Comparison of ENCODE assay signal across 8 cellular contexts in genomic region chr12:63294327-63294632, GRCh38.
DNase-seq lines count a peak whose midpoint lies in the region; ATAC-seq and TF ChIP-seq lines count a peak whose summit lies in the region.

No MANE protein-coding gene starts in this region.

- TF ChIP-seq CTCF in IMR-90 (conservative IDR thresholded peaks at IDR 0.05; ENCODE audit: low read depth, low read length) (no peak), fibroblast of lung (conservative IDR thresholded peaks at IDR 0.05 in 1 of 2, IDR thresholded peaks at IDR 0.05 in 1 of 2; ENCODE audit: low read depth in 1 of 2, low read length in 2 of 2) (no peak), GM10248 (IDR thresholded peaks at IDR 0.05; ENCODE audit: control extremely low read depth, extremely low read depth, low read depth, missing control alignments) (no peak)

- H3K4me3 ChIP-seq in IMR-90 (ENCODE audit: insufficient read depth, low read depth, low read length) (no peak overlapping the region), fibroblast of lung (replicated peaks in 1 of 4; ENCODE audit: control extremely low read depth in 1 of 4, insufficient read depth in 1 of 4, low read depth in 3 of 4, low read length in 4 of 4) (no peak overlapping the region)

- H3K56ac ChIP-seq in IMR-90 (ENCODE audit: extremely low read depth, insufficient read depth, low read length): no peak overlapping the region

- no peak overlapping the region for H2BK120ac ChIP-seq in IMR-90 (ENCODE audit: low read depth, low read length)

- in situ Hi-C loops in IMR-90 (cut with MboI; ENCODE audit: low sequenced_read_pairs): no loop called here

- H3K4me1 ChIP-seq in IMR-90 (ENCODE audit: control insufficient read depth, insufficient read depth, low read length) (no peaks in the 10 kb centered on the region), fibroblast of lung (ENCODE audit: control insufficient read depth, extremely low read depth, insufficient read depth, low read length) (no peaks in the 10 kb centered on the region)

- no peak overlapping the region for H2BK15ac ChIP-seq in IMR-90 (ENCODE audit: low read depth, low read length)

- intact Hi-C loops in IMR-90 (cut with micrococcal nuclease): no loop called here

- H4K20me1 ChIP-seq in IMR-90 (ENCODE audit: insufficient read depth, low read length): no peaks in the 10 kb centered on the region
- H4K20me1 ChIP-seq in fibroblast of lung (ENCODE audit: control insufficient read depth, extremely low read depth, insufficient read depth, low read length): no peaks in the 10 kb centered on the region

- H3K27me3 ChIP-seq in IMR-90 (ENCODE audit: control insufficient read depth, insufficient read depth, low read length) (no peaks in the 10 kb centered on the region), fibroblast of lung (ENCODE audit: control insufficient read depth, insufficient read depth, low read length) (no peaks in the 10 kb centered on the region)

- no peak for TF ChIP-seq POLR2A in IMR-90 (IDR thresholded peaks at IDR 0.05; ENCODE audit: low read depth, low read length)

- H3K23ac ChIP-seq in IMR-90 (ENCODE audit: low read depth, low read length): no peak overlapping the region

- no peak overlapping the region for H3K14ac ChIP-seq in IMR-90 (replicated peaks; ENCODE audit: low read depth, low read length)

- H2AFZ ChIP-seq in IMR-90 (replicated peaks; ENCODE audit: low read length, poor library complexity) (no peak overlapping the region), fibroblast of lung (ENCODE audit: low read length) (no peak overlapping the region)

- dilution Hi-C loops in IMR-90 (cut with HindIII; ENCODE audit: low sequenced_read_pairs, unreplicated experiment): no loop called here

- no peak overlapping the region for H4K91ac ChIP-seq in IMR-90 (ENCODE audit: insufficient read depth, low read depth, low read length)

- no peak overlapping the region for H3K4ac ChIP-seq in IMR-90 (ENCODE audit: low read depth, low read length)

- no peak overlapping the region for H3K27ac ChIP-seq in IMR-90 (ENCODE audit: insufficient read depth, low read length)
- no peak overlapping the region for H3K27ac ChIP-seq in fibroblast of lung (ENCODE audit: insufficient read depth, low read length)

- ATAC-seq in GM21619 (IDR thresholded peaks at IDR 0.05; ENCODE audit: unreplicated experiment) (peak; percentile 95), IMR-90 (ENCODE audit: low read depth) (peak; percentile 78)
- ATAC-seq in stimulated activated naive CD8-positive, alpha-beta T cell treated with anti-CD3 and anti-CD28 coated beads, Interleukin-15, Interleukin-2, amounts not matched to agents 100 U/mL and 50 U/mL, for 24 hours: no peak

- H3K9ac ChIP-seq in IMR-90 (ENCODE audit: low read depth, low read length): no peak overlapping the region
- no peak overlapping the region for H3K9ac ChIP-seq in fibroblast of lung (ENCODE audit: insufficient read depth, low read length)

- H2AK5ac ChIP-seq in IMR-90 (ENCODE audit: low read depth, low read length): no peak overlapping the region

- H3K36me3 ChIP-seq in IMR-90 (ENCODE audit: control insufficient read depth, insufficient read depth, low read length) (no peaks in the 10 kb centered on the region), fibroblast of lung (ENCODE audit: control insufficient read depth, insufficient read depth, low read length) (no peaks in the 10 kb centered on the region)

- H2BK5ac ChIP-seq in IMR-90 (ENCODE audit: low read depth, low read length, poor library complexity, severe bottlenecking): no peak overlapping the region

- no peaks in the 10 kb centered on the region for H3K79me2 ChIP-seq in fibroblast of lung (ENCODE audit: control insufficient read depth, insufficient read depth, low read length)

- no peak overlapping the region for H2BK20ac ChIP-seq in IMR-90 (ENCODE audit: low read depth, low read length)

- H2AK9ac ChIP-seq in IMR-90 (replicated peaks; ENCODE audit: low read depth, low read length, poor library complexity): no peak overlapping the region

- no peak overlapping the region for H4K8ac ChIP-seq in IMR-90 (ENCODE audit: low read depth in 2 of 2, low read length in 2 of 2)

- H4K5ac ChIP-seq in IMR-90 (ENCODE audit: low read depth, low read length): no peak overlapping the region

- WGBS in IMR-90 (ENCODE audit: extremely low coverage in 2 of 2, insufficient read length in 1 of 2), 2 experiments: no CpG with 5 or more reads among the region's 1 CpG

- H3K18ac ChIP-seq in IMR-90 (ENCODE audit: low read depth, low read length): no peak overlapping the region

- no peaks in the 10 kb centered on the region for H3K9me1 ChIP-seq in IMR-90 (ENCODE audit: insufficient read depth, low read length)

- H3K79me1 ChIP-seq in IMR-90 (ENCODE audit: low read depth in 1 of 2, low read length in 2 of 2): no peaks in the 10 kb centered on the region

- CTCF ChIA-PET in IMR-90 (lab: Yijun Ruan, JAX): no interaction called here
- CTCF ChIA-PET in GM10248 (lab: Yijun Ruan, JAX): no interaction called here

- H3K9me3 ChIP-seq in IMR-90 (ENCODE audit: control insufficient read depth, insufficient read depth, low read length): no peaks in the 10 kb centered on the region
- H3K9me3 ChIP-seq in fibroblast of lung (ENCODE audit: control insufficient read depth, insufficient read depth, low read depth, low read length): no peaks in the 10 kb centered on the region

- peak; percentile 59 for DNase-seq in AG08395 (ENCODE audit: low spot score)
- DNase-seq in IMR-90: peak; percentile 66
- peak; percentile 43 to 82 for DNase-seq in fibroblast of lung (ENCODE audit: low read depth in 2 of 2)
- DNase-seq in DMS 273 treated with DMSO at 0.1 percent for 48 hours (lab: John Stamatoyannopoulos, UW): no peak
- no peak for DNase-seq in stimulated activated naive CD8-positive, alpha-beta T cell treated with anti-CD3 and anti-CD28 coated beads, Interleukin-15, Interleukin-2, amounts not matched to agents 100 U/mL and 50 U/mL, for 24 hours
- DNase-seq in GM10248 (ENCODE audit: extremely low spot score): no peak
- DNase-seq in putamen (ENCODE audit: low spot score): no peak

- TF ChIP-seq RAD21 in IMR-90 (IDR thresholded peaks at IDR 0.05; ENCODE audit: low read length): no peak

- BruUV-seq in IMR-90 (replicated peaks; lab: Mats Ljungman, UMichigan): no TSS peak

- H3K4me2 ChIP-seq in IMR-90 (ENCODE audit: low read depth, low read length) (no peak overlapping the region), fibroblast of lung (ENCODE audit: extremely low read depth, insufficient read depth, low read length) (no peak overlapping the region)

- POLR2A ChIA-PET in IMR-90 (lab: Charles Lee; ENCODE audit: unreplicated experiment): no interaction called here
- POLR2A ChIA-PET in GM10248 (lab: Yijun Ruan, JAX): no interaction called here

TF ChIP-seq in IMR-90, 13 proteins besides CTCF, POLR2A, EP300 and RAD21:
- TF ChIP-seq RCOR1 (IDR thresholded peaks at IDR 0.05; ENCODE audit: insufficient replicate concordance, low read length): no peak
- no peak for TF ChIP-seq MAFK (IDR thresholded peaks at IDR 0.05; ENCODE audit: low read depth, low read length)
- no peak for TF ChIP-seq MAZ (IDR thresholded peaks at IDR 0.05; ENCODE audit: borderline replicate concordance, low read depth, low read length)
- no peak for TF ChIP-seq NFE2L2 (IDR thresholded peaks at IDR 0.05; ENCODE audit: low read depth, low read length)
- no peak for TF ChIP-seq BHLHE40 (IDR thresholded peaks at IDR 0.05; ENCODE audit: low read depth, low read length)
- TF ChIP-seq, protein P1, sequence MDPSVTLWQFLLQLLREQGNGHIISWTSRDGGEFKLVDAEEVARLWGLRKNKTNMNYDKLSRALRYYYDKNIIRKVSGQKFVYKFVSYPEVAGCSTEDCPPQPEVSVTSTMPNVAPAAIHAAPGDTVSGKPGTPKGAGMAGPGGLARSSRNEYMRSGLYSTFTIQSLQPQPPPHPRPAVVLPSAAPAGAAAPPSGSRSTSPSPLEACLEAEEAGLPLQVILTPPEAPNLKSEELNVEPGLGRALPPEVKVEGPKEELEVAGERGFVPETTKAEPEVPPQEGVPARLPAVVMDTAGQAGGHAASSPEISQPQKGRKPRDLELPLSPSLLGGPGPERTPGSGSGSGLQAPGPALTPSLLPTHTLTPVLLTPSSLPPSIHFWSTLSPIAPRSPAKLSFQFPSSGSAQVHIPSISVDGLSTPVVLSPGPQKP (IDR thresholded peaks at IDR 0.05; ENCODE audit: borderline replicate concordance, low read depth, low read length): no peak
- TF ChIP-seq RFX5 (IDR thresholded peaks at IDR 0.05; ENCODE audit: low read depth, low read length): no peak
- TF ChIP-seq CEBPB (IDR thresholded peaks at IDR 0.05; ENCODE audit: low read depth, low read length): no peak
- TF ChIP-seq USF2 (IDR thresholded peaks at IDR 0.05; ENCODE audit: low read depth, low read length): no peak
TF ChIP-seq in IMR-90: peak in this region for 0.

Comparison
In these comparisons a context has a peak if more than half of its experiments do, and no peak if none do; other contexts are left out.
1. DNase-seq: peak in AG08395 (single experiment), IMR-90 (single experiment) and fibroblast of lung (2 of 2); none in DMS 273 treated with DMSO at 0.1 percent for 48 hours (single experiment), stimulated activated naive CD8-positive, alpha-beta T cell treated with anti-CD3 and anti-CD28 coated beads, Interleukin-15, Interleukin-2, amounts not matched to agents 100 U/mL and 50 U/mL, for 24 hours (single experiment), GM10248 (single experiment) and putamen (single experiment).